15 cellular contexts compared by ENCODE assay signal in the genomic region with DNA sequence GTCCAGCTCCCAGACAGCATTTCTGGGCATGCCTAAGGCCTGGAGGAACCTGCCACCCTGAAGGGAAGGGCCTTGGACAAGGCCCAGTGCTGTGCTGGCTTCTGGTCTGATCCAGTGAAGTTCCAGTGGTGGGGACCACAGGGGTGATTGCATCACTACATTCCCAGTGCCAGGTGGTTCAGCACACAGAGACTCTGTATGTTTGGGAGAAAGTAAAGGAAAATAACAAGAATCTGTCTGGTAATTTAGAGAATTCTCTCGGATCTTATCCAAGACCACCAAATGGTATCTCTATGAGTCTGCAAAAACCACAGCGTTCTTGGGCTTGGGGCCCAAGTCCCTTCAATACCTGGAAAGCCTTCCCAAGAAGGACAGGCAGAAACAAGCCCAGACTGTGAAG.
DNase-seq lines count a peak whose midpoint lies in the region; ATAC-seq and TF ChIP-seq lines count a peak whose summit lies in the region.
"Had no signal": no experiment of that assay in that cellular context is flagged by ENCODE, and none has a peak within 500 bp of the region (broad histone marks: within the 10 kb centered on the region; RNA-seq: fewer than 3 reads in every experiment).

No MANE protein-coding gene starts in this region.

- no peak overlapping the region for H3K4me3 ChIP-seq in astrocyte of the spinal cord (ENCODE audit: low read depth, low read length)
- no peak overlapping the region for H3K4me3 ChIP-seq in prostate gland
- H3K4me3 ChIP-seq: GM23248 had no signal

- no peak for TF ChIP-seq POLR2A in prostate gland (IDR thresholded peaks at IDR 0.05)

- no peaks in the 10 kb centered on the region for H3K36me3 ChIP-seq in prostate gland

- no peak for ATAC-seq in GM19351 (IDR thresholded peaks at IDR 0.05; ENCODE audit: unreplicated experiment)
- no peak for ATAC-seq in GM19035 (IDR thresholded peaks at IDR 0.05; ENCODE audit: unreplicated experiment)

- no peaks in the 10 kb centered on the region for H3K4me1 ChIP-seq in prostate gland (replicated peaks)

- H3K27me3 ChIP-seq in prostate gland (replicated peaks; ENCODE audit: insufficient read depth), result no peaks in the 10 kb centered on the region

- peak; percentile 36 for DNase-seq in H4 (ENCODE audit: low spot score)
- DNase-seq in NCI-H446 treated with DMSO at 0.1 percent for 48 hours (lab: John Stamatoyannopoulos, UW), result peak; percentile 64
- DNase-seq in astrocyte of the spinal cord (ENCODE audit: low read depth, low spot score), result peak; percentile 21
- peak; percentile 41 for DNase-seq in prostate gland (ENCODE audit: low spot score)
- DNase-seq in stimulated activated CD4-positive, alpha-beta T cell treated with anti-CD3 and anti-CD28 coated beads, Interleukin-2, amount 100 ng/mL, for 24 hours, result no peak
- DNase-seq: ACHN; C1 segment of cervical spinal cord; Calu3; CD4-positive, alpha-beta T cell; DMS 273 treated with DMSO at 0.1 percent for 48 hours; GM23248; H7 had no signal

- no peak for TF ChIP-seq CTCF in astrocyte of the spinal cord (IDR thresholded peaks at IDR 0.05; ENCODE audit: low read depth, low read length)
- no peak for TF ChIP-seq CTCF in prostate gland (IDR thresholded peaks at IDR 0.05)

- WGBS in prostate gland, result 60% methylated on average over 2 of the region's 2 CpGs

- intact Hi-C loops in prostate gland (cut with DNase I), result no loop called here

- H3K9me3 ChIP-seq in prostate gland, result no peaks in the 10 kb centered on the region

- no peak overlapping the region for H3K27ac ChIP-seq in prostate gland
- H3K27ac ChIP-seq: GM23248, HL-60 had no signal

- in situ Hi-C loops in astrocyte of the spinal cord (cut with HindIII; ENCODE audit: low sequenced_read_pairs), result no loop called here

Comparison
In these comparisons a context has a peak if more than half of its experiments do, and no peak if none do; other contexts are left out.
1. DNase-seq: peak in H4 (single experiment), NCI-H446 treated with DMSO at 0.1 percent for 48 hours (single experiment), astrocyte of the spinal cord (single experiment) and prostate gland (single experiment); none in stimulated activated CD4-positive, alpha-beta T cell treated with anti-CD3 and anti-CD28 coated beads, Interleukin-2, amount 100 ng/mL, for 24 hours (0 of 2).